Comparison of ENCODE assay signal across 10 cellular contexts in genomic region chr1:98086796-98087195, GRCh38.
A peak's percentile ranks its signal among the peaks of the same experiment; 100 is the strongest.
DNase-seq lines count a peak whose midpoint lies in the region; TF ChIP-seq lines count a peak whose summit lies in the region.
"Had no signal": no experiment of that assay in that cellular context is flagged by ENCODE, and none has a peak within 500 bp of the region (broad histone marks: within the 10 kb centered on the region; RNA-seq: fewer than 3 reads in every experiment).

No MANE protein-coding gene starts in this region.

- DNase-seq in ACHN (peak; percentile 86), brain microvascular endothelial cell (peak; percentile 96), kidney epithelial cell (ENCODE audit: low read depth) (peak; percentile 99), NCI-H1092 (lab: John Stamatoyannopoulos, UW) (no peak), OCI-LY7 (ENCODE audit: low spot score) (no peak), NCI-H1694 treated with DMSO at 0.1 percent for 48 hours (lab: John Stamatoyannopoulos, UW) (no peak), HUDEP-2 (lab: John Stamatoyannopoulos, UW; ENCODE audit: unreplicated experiment in 76 of 76) (no peak)
- DNase-seq: activated T-cell treated with anti-CD3 and anti-CD28 coated beads for 4 hours had no signal

- CTCF ChIA-PET in OCI-LY7 (lab: Charles Lee; ENCODE audit: unreplicated experiment), result no interaction called here

- BruUV-seq in OCI-LY7 (replicated peaks; lab: Mats Ljungman, UMichigan), result no TSS peak

- no peak overlapping the region for H3K4me3 ChIP-seq in HUES48 (ENCODE audit: low read depth, low read length)
- H3K4me3 ChIP-seq in brain microvascular endothelial cell (ENCODE audit: low read depth, low read length), result no peak overlapping the region
- H3K4me3 ChIP-seq in kidney epithelial cell (ENCODE audit: low read depth, low read length), result no peak overlapping the region
- no peak overlapping the region for H3K4me3 ChIP-seq in OCI-LY7 (ENCODE audit: low read depth, low read length, poor library complexity, severe bottlenecking)

- H2AFZ ChIP-seq in OCI-LY7 (ENCODE audit: low read length), result no peak overlapping the region

- H3K36me3 ChIP-seq in HUES48 (ENCODE audit: control insufficient read depth, insufficient read depth, low read length) (no peaks in the 10 kb centered on the region), brain microvascular endothelial cell (replicated peaks) (no peaks in the 10 kb centered on the region), kidney epithelial cell (ENCODE audit: control insufficient read depth, insufficient read depth, low read length) (no peaks in the 10 kb centered on the region), OCI-LY7 (ENCODE audit: insufficient read depth, low read length) (no peaks in the 10 kb centered on the region)

- in situ Hi-C loops in ACHN (cut with HindIII; ENCODE audit: low pct_ligation_motif_present, low pct_unique_long_range_greater_than_20kb, low sequenced_read_pairs), result no loop called here
- in situ Hi-C loops in brain microvascular endothelial cell (cut with HindIII; ENCODE audit: low pct_ligation_motif_present, low sequenced_read_pairs), result no loop called here

- H3K27ac ChIP-seq in HUES48 (ENCODE audit: low read depth, low read length), result peak overlapping the region; percentile 89
- H3K27ac ChIP-seq in brain microvascular endothelial cell, result peak overlapping the region; percentile 93
- H3K27ac ChIP-seq in OCI-LY7 (ENCODE audit: low read depth, low read length, poor library complexity, severe bottlenecking), result no peak overlapping the region
- H3K27ac ChIP-seq: C4-2B had no signal

- H3K4me2 ChIP-seq in OCI-LY7 (ENCODE audit: low read length), result no peak overlapping the region

- H3K9me3 ChIP-seq in HUES48 (ENCODE audit: control insufficient read depth, insufficient read depth, low read length) (no peaks in the 10 kb centered on the region), OCI-LY7 (ENCODE audit: low read length) (no peaks in the 10 kb centered on the region)

- H3K4me1 ChIP-seq in HUES48 (ENCODE audit: control insufficient read depth, insufficient read depth, low read length), result peaks cover 23% of the 10 kb centered on the region
- H3K4me1 ChIP-seq in OCI-LY7 (ENCODE audit: insufficient read depth, low read length, poor library complexity, severe bottlenecking), result no peaks in the 10 kb centered on the region

- peak overlapping the region; percentile 30; the same call in 1 of the 2 replicates for H3K9ac ChIP-seq in HUES48 (ENCODE audit: low read depth, low read length)

- no peaks in the 10 kb centered on the region for H3K9me2 ChIP-seq in OCI-LY7 (ENCODE audit: insufficient read depth, low read length)

- H3K79me2 ChIP-seq in OCI-LY7 (ENCODE audit: insufficient read depth, low read depth, low read length), result no peaks in the 10 kb centered on the region

- H3K27me3 ChIP-seq in HUES48 (ENCODE audit: control insufficient read depth, insufficient read depth, low read length) (no peaks in the 10 kb centered on the region), brain microvascular endothelial cell (replicated peaks) (no peaks in the 10 kb centered on the region), kidney epithelial cell (ENCODE audit: control insufficient read depth, insufficient read depth, low read length) (no peaks in the 10 kb centered on the region)

- POLR2A ChIA-PET in OCI-LY7 (lab: Charles Lee), result interaction anchor here (0.5 to 0.6 kb wide), 2 partner anchors 13 to 235 kb away, joined by 3 to 4 read pairs; no protein-coding TSS in a partner anchor

- intact Hi-C loops in OCI-LY7 (cut with micrococcal nuclease; ENCODE audit: unreplicated experiment), result no loop called here

- TF ChIP-seq CTCF in brain microvascular endothelial cell (IDR thresholded peaks at IDR 0.05; ENCODE audit: low read depth, low read length, missing control alignments) (no peak), kidney epithelial cell (IDR thresholded peaks at IDR 0.05; ENCODE audit: insufficient read depth, low read length, poor library complexity, severe bottlenecking) (no peak), OCI-LY7 (conservative IDR thresholded peaks at IDR 0.05; ENCODE audit: low read length) (no peak)

- no peaks in the 10 kb centered on the region for H4K20me1 ChIP-seq in OCI-LY7 (ENCODE audit: insufficient read depth, low read length)

Comparison
In these comparisons a context has a peak if more than half of its experiments do, and no peak if none do; other contexts are left out.
1. DNase-seq: peak in ACHN (single experiment), brain microvascular endothelial cell (single experiment) and kidney epithelial cell (single experiment); none in NCI-H1092 (single experiment), OCI-LY7 (single experiment), NCI-H1694 treated with DMSO at 0.1 percent for 48 hours (single experiment) and HUDEP-2 (0 of 76).